In the genomic region with DNA sequence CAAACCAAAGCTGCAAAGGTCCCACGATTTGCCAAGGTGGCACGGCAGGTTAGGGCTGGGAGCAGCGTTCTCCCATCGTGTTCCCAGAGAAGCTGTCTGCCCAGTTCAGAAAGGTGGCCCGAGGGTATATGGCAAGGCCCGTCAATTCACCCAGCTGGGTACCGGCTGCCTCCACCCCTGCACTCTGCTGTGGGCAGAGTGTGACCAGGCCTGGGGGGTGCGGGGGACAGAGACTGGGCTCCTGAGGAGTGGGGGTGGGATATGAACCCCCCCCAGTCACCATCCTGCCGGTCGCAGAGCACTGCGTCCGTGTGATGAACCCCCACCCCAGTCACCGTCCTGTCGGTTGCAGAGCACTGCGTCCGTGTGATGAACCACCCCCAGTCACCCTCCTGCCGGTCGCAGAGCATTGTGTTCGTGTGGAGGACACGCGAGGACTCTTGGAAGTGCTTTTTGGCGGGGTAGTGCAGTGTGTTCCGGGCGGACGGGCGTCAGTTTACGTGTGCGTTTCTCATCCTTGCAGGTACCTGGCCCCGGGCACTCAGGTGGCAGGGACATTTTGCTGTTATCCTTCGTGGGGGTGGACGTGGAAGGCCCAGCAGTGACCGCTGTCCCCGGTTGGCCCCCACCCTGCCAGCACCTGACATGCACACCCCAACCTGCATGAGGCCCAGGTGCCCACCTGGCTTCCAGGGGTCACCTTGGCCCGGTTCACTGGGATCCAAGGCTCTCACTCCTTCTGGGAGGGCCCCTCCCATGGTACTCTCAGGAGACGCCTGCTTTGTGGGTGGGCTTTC, we compare ENCODE assay signal across 1 cellular context.
TF ChIP-seq lines count a peak whose summit lies in the region.

No MANE protein-coding gene starts in this region.

TF ChIP-seq in H1, 55 proteins besides CTCF, POLR2A, EP300 and RAD21:
- TF ChIP-seq MAFK (IDR thresholded peaks at IDR 0.05; ENCODE audit: low read depth, low read length) (no peak), RBBP5 (IDR thresholded peaks at IDR 0.05; ENCODE audit: borderline replicate concordance, low read depth, low read length) (no peak), CBX5 (IDR thresholded peaks at IDR 0.05; ENCODE audit: low read depth, low read length) (no peak), GTF2F1 (IDR thresholded peaks at IDR 0.05; ENCODE audit: borderline replicate concordance, low read depth, low read length) (no peak), SP4 (IDR thresholded peaks at IDR 0.05; ENCODE audit: low read length) (no peak), NRF1 (IDR thresholded peaks at IDR 0.05; ENCODE audit: low read depth, low read length) (no peak), SP2 (IDR thresholded peaks at IDR 0.05; ENCODE audit: low read length) (no peak), YY1 (IDR thresholded peaks at IDR 0.05; ENCODE audit: low read depth, low read length) (no peak), POU5F1 (IDR thresholded peaks at IDR 0.05; ENCODE audit: low read depth, low read length) (no peak), HDAC6 (IDR thresholded peaks at IDR 0.05; ENCODE audit: low read depth, low read length) (no peak), TEAD4 (IDR thresholded peaks at IDR 0.05; ENCODE audit: low read depth, low read length) (no peak), TAF7 (optimal IDR thresholded peaks at IDR 0.05; ENCODE audit: borderline replicate concordance, low read depth, low read length) (no peak)
- TF ChIP-seq, protein P1, sequence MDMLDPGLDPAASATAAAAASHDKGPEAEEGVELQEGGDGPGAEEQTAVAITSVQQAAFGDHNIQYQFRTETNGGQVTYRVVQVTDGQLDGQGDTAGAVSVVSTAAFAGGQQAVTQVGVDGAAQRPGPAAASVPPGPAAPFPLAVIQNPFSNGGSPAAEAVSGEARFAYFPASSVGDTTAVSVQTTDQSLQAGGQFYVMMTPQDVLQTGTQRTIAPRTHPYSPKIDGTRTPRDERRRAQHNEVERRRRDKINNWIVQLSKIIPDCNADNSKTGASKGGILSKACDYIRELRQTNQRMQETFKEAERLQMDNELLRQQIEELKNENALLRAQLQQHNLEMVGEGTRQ (IDR thresholded peaks at IDR 0.05; ENCODE audit: low read length), result no peak
TF ChIP-seq in H1: peak in this region for 0.
